In genomic region chr5:132806804-132807162, GRCh38 we compare ENCODE assay signal across 7 cellular contexts. TPM values are rescaled to one million over a fixed set of nuclear protein-coding genes. Genes with fewer than 3 reads are reported as not detected.
"Had no signal": no experiment of that assay in that cellular context is flagged by ENCODE, and none has a peak within 500 bp of the region (broad histone marks: within the 10 kb centered on the region; RNA-seq: fewer than 3 reads in every experiment).

No MANE protein-coding gene starts in this region.

RNA-seq across cellular contexts. Expression of gene SOWAHA, which starts 6.3 kb away (rescaled TPM):
- total RNA-seq: activated T-helper 17 cell treated with anti-CD3 and anti-CD28 coated beads, Interleukin-2, amount 50 U/mL, for 72 hours; ascending aorta; glomerular endothelial cell; osteocyte had no signal
- polyA plus RNA-seq: keratinocyte had no signal

RNA-seq across cellular contexts. Expression of gene GDF9, which starts 59.5 kb away (rescaled TPM):
- total RNA-seq: ascending aorta, fibroblast of villous mesenchyme had no signal

RNA-seq across cellular contexts. Expression of gene CCNI2, which starts 59.6 kb away (rescaled TPM):
- total RNA-seq: ascending aorta, fibroblast of villous mesenchyme, glomerular endothelial cell, osteocyte, tibial nerve had no signal
- polyA plus RNA-seq: keratinocyte had no signal
